Comparison of ENCODE assay signal across 9 cellular contexts in genomic region chr10:11609492-11610093, GRCh38.
DNase-seq lines count a peak whose midpoint lies in the region; ATAC-seq and TF ChIP-seq lines count a peak whose summit lies in the region.
"Had no signal": no experiment of that assay in that cellular context is flagged by ENCODE, and none has a peak within 500 bp of the region (broad histone marks: within the 10 kb centered on the region; RNA-seq: fewer than 3 reads in every experiment).

No MANE protein-coding gene starts in this region.

- no peak for TF ChIP-seq CTCF in GM06990 (IDR thresholded peaks at IDR 0.05; ENCODE audit: insufficient read depth, low read length, poor library complexity, severe bottlenecking)
- no peak for TF ChIP-seq CTCF in HFF-Myc (IDR thresholded peaks at IDR 0.05; ENCODE audit: low read depth, low read length, missing control alignments)
- TF ChIP-seq CTCF in astrocyte of the cerebellum (IDR thresholded peaks at IDR 0.05; ENCODE audit: low read depth, low read length, missing control alignments): no peak
- TF ChIP-seq CTCF in nephron progenitor cell (IDR thresholded peaks at IDR 0.05): no peak
- TF ChIP-seq CTCF in GM10266 (IDR thresholded peaks at IDR 0.05; ENCODE audit: control insufficient read depth, insufficient read depth, low read depth, missing control alignments): no peak

- H3K9me3 Mint-ChIP-seq in nephron progenitor cell: peaks cover 17% of the 10 kb centered on the region

- in situ Hi-C loops in astrocyte of the cerebellum (cut with HindIII; ENCODE audit: low sequenced_read_pairs): no loop called here

- peaks cover 38% of the 10 kb centered on the region for H3K36me3 Mint-ChIP-seq in nephron progenitor cell (ENCODE audit: low read depth)

- peaks cover 28% of the 10 kb centered on the region for H3K4me1 Mint-ChIP-seq in nephron progenitor cell

- H3K27me3 ChIP-seq in GM06990 (replicated peaks; ENCODE audit: control insufficient read depth, insufficient read depth, low read length): no peaks in the 10 kb centered on the region

- H3K4me3 ChIP-seq in GM06990 (replicated peaks; ENCODE audit: low read depth, low read length) (peak overlapping the region; percentile 93), HFF-Myc (replicated peaks; ENCODE audit: low read depth, low read length) (peak overlapping the region; percentile 91; the same call in 1 of the 2 replicates), astrocyte of the cerebellum (ENCODE audit: low read depth, low read length) (peak overlapping the region; percentile 8)

- no peaks in the 10 kb centered on the region for H3K36me3 ChIP-seq in GM06990 (ENCODE audit: control insufficient read depth, insufficient read depth, low read length)

- H3K27ac Mint-ChIP-seq in nephron progenitor cell: no peak overlapping the region

- peak overlapping the region; percentile 95 for H3K4me3 Mint-ChIP-seq in nephron progenitor cell

- ATAC-seq in HG02970 (IDR thresholded peaks at IDR 0.05; ENCODE audit: low FRiP score, unreplicated experiment): no peak
- ATAC-seq in GM21515 (IDR thresholded peaks at IDR 0.05; ENCODE audit: unreplicated experiment): no peak

- peak; percentile 59 for DNase-seq in GM06990 (ENCODE audit: extremely low read depth, insufficient read length)
- no peak for DNase-seq in HFF-Myc (ENCODE audit: extremely low read depth, low read depth)
- DNase-seq in astrocyte of the cerebellum (ENCODE audit: low read depth): no peak
- no peak for DNase-seq in nephron progenitor cell
- no peak for DNase-seq in activated naive CD4-positive, alpha-beta T cell (lab: John Stamatoyannopoulos, UW)
- no peak for DNase-seq in GM10266 (ENCODE audit: extremely low spot score)
- DNase-seq: NCI-H510A treated with DMSO at 0.1 percent for 48 hours had no signal

- no peaks in the 10 kb centered on the region for H3K27me3 Mint-ChIP-seq in nephron progenitor cell (ENCODE audit: low read depth, poor library complexity)

Comparison
In these comparisons a context has a peak if more than half of its experiments do, and no peak if none do; other contexts are left out.
1. H3K4me3 ChIP-seq: peak in every context shown above with its lines; median percentile 93 in GM06990; 91 in HFF-Myc; 8 in astrocyte of the cerebellum.